Comparison of ENCODE assay signal across 9 cellular contexts in the genomic region with DNA sequence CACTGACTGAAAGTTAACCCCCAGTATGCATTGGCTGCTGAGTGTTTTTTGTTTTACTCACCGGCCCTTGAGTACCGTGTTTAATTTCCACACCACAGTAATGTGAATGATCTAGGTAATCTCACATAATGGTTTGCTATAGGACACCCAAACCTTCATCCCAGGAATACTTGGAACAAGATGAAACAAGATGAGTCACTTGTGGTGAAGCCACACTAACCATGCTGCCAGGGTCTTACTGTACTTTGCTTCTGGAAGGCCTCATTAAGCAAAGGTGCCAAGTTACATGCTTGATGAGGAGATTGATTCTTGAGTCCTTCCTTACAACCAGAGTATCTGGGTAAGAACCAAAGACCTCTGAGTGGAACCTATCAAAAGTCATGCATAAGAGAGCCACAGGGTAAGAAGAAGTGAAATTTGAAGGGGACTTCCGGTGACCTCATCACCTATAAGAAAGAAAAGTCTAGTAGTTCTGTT.
DNase-seq lines count a peak whose midpoint lies in the region; ATAC-seq, FAIRE-seq and TF ChIP-seq lines count a peak whose summit lies in the region.
"Had no signal": no experiment of that assay in that cellular context is flagged by ENCODE, and none has a peak within 500 bp of the region (broad histone marks: within the 10 kb centered on the region; RNA-seq: fewer than 3 reads in every experiment).

No MANE protein-coding gene starts in this region.

- WGBS in neuronal stem cell (ENCODE audit: extremely low coverage in 2 of 2, insufficient read length in 2 of 2, insufficient replicate concordance in 1 of 2), 2 donors: no CpG with 5 or more reads among the region's 3 CpGs

- no peak overlapping the region for H2AFZ ChIP-seq in keratinocyte (ENCODE audit: control insufficient read depth, low read length)
- no peak overlapping the region for H2AFZ ChIP-seq in neuronal stem cell (ENCODE audit: low read length)

- H3K14ac ChIP-seq in neuronal stem cell (ENCODE audit: low read length): no peak overlapping the region

- H3K23ac ChIP-seq in neuronal stem cell (ENCODE audit: low read depth, low read length, poor library complexity): no peak overlapping the region

- H3K4me3 ChIP-seq in keratinocyte (ENCODE audit: control insufficient read depth in 2 of 3, extremely low read depth in 1 of 3, insufficient read depth in 2 of 3, low read depth in 1 of 3, low read length in 3 of 3) (no peak overlapping the region), neuronal stem cell (ENCODE audit: low read length in 2 of 2) (no peak overlapping the region)

- ATAC-seq in GM21717 (IDR thresholded peaks at IDR 0.05; ENCODE audit: unreplicated experiment): peak; percentile 62
- no peak for ATAC-seq in HG03139 (IDR thresholded peaks at IDR 0.05; ENCODE audit: unreplicated experiment)

- H3K36me3 ChIP-seq in keratinocyte (ENCODE audit: control insufficient read depth in 2 of 2, extremely low read depth in 1 of 2, insufficient read depth in 2 of 2, low read length in 2 of 2) (no peaks in the 10 kb centered on the region), neuronal stem cell (replicated peaks in 1 of 2; ENCODE audit: control insufficient read depth in 2 of 2, insufficient read depth in 2 of 2, low read length in 2 of 2) (no peaks in the 10 kb centered on the region)

- no peak overlapping the region for H3K27ac ChIP-seq in keratinocyte (ENCODE audit: control insufficient read depth, insufficient read depth, low read length)
- no peak overlapping the region for H3K27ac ChIP-seq in neuronal stem cell (replicated peaks; ENCODE audit: low read length)

- no peak overlapping the region for H2BK15ac ChIP-seq in neuronal stem cell (ENCODE audit: low read length)

- no peaks in the 10 kb centered on the region for H3K9me1 ChIP-seq in keratinocyte (ENCODE audit: control insufficient read depth, extremely low read depth, insufficient read depth, low read length)

- no peak overlapping the region for H2BK5ac ChIP-seq in neuronal stem cell (ENCODE audit: low read length)

- H3K27me3 ChIP-seq in keratinocyte (ENCODE audit: control insufficient read depth, extremely low read depth, insufficient read depth, low read length) (no peaks in the 10 kb centered on the region), neuronal stem cell (ENCODE audit: control insufficient read depth in 3 of 3, insufficient read depth in 3 of 3, low read depth in 1 of 3, low read length in 3 of 3) (no peaks in the 10 kb centered on the region)

- DNase-seq in GM12891 (ENCODE audit: insufficient read length, low spot score) (no peak), NCI-H226 (peak; percentile 90), keratinocyte (ENCODE audit: low read depth, low spot score) (peak; percentile 67), iPS-NIHi11 (ENCODE audit: low spot score) (no peak), neuronal stem cell (ENCODE audit: low spot score) (no peak), NCI-H69 (lab: John Stamatoyannopoulos, UW) (no peak)

- H3K9me3 ChIP-seq in keratinocyte (ENCODE audit: control insufficient read depth, low read depth, low read length): no peaks in the 10 kb centered on the region
- H3K9me3 ChIP-seq in neuronal stem cell (replicated peaks in 1 of 2; ENCODE audit: control insufficient read depth in 2 of 2, insufficient read depth in 1 of 2, low read depth in 1 of 2, low read length in 2 of 2): no peaks in the 10 kb centered on the region

- no peak overlapping the region for H4K91ac ChIP-seq in neuronal stem cell (ENCODE audit: low read depth, low read length, poor library complexity)

- no peak for TF ChIP-seq POLR2A in GM12891 (IDR thresholded peaks at IDR 0.05; ENCODE audit: low read depth, low read length)

- dilution Hi-C loops in keratinocyte (cut with MboI; ENCODE audit: extremely low pct_ligation_motif_present, low sequenced_read_pairs): no loop called here

- FAIRE-seq in GM12891 (lab: Jason Lieb, UNC): no peak
- FAIRE-seq in keratinocyte (lab: Jason Lieb, UNC): peak; percentile 94
- FAIRE-seq: frontal cortex had no signal

- no peak overlapping the region for H2BK12ac ChIP-seq in neuronal stem cell (ENCODE audit: low read length)

- no peak overlapping the region for H2BK120ac ChIP-seq in neuronal stem cell (ENCODE audit: low read depth, low read length)

- H2AK5ac ChIP-seq in neuronal stem cell (ENCODE audit: low read depth, low read length): no peak overlapping the region

- no peak overlapping the region for H3K18ac ChIP-seq in neuronal stem cell (ENCODE audit: low read length)

- H3K4me2 ChIP-seq in keratinocyte (ENCODE audit: control insufficient read depth, extremely low read depth, insufficient read depth, low read depth, low read length) (no peak overlapping the region), neuronal stem cell (ENCODE audit: insufficient read depth, low read length, poor library complexity, severe bottlenecking) (no peak overlapping the region)

- H3K9ac ChIP-seq in keratinocyte (ENCODE audit: control insufficient read depth, extremely low read depth, insufficient read depth, low read length) (no peak overlapping the region), neuronal stem cell (ENCODE audit: low read depth, low read length, poor library complexity) (no peak overlapping the region)

- no peaks in the 10 kb centered on the region for H3K79me1 ChIP-seq in neuronal stem cell (ENCODE audit: low read depth, low read length)

- no peak overlapping the region for H3K4ac ChIP-seq in neuronal stem cell (ENCODE audit: low read length)

- no peak for TF ChIP-seq CTCF in keratinocyte (optimal IDR thresholded peaks at IDR 0.05 in 1 of 3, IDR thresholded peaks at IDR 0.05 in 1 of 3, conservative IDR thresholded peaks at IDR 0.05 in 1 of 3; ENCODE audit: extremely low read depth in 1 of 3, insufficient read depth in 2 of 3, low read length in 3 of 3)

- peaks cover 22% of the 10 kb centered on the region for H3K4me1 ChIP-seq in keratinocyte (ENCODE audit: control insufficient read depth, extremely low read depth, insufficient read depth, low read length)
- peaks cover 0 to 3% of the 10 kb centered on the region in 2 donors for H3K4me1 ChIP-seq in neuronal stem cell (ENCODE audit: control insufficient read depth in 2 of 2, insufficient read depth in 1 of 2, low read depth in 1 of 2, low read length in 2 of 2)

- no peaks in the 10 kb centered on the region for H4K20me1 ChIP-seq in keratinocyte (ENCODE audit: control insufficient read depth, extremely low read depth, insufficient read depth, low read length)

- no peak overlapping the region for H4K8ac ChIP-seq in neuronal stem cell (ENCODE audit: low read depth, low read length)

- H3K79me2 ChIP-seq in keratinocyte (ENCODE audit: control insufficient read depth, insufficient read depth, low read length): no peaks in the 10 kb centered on the region

TF ChIP-seq in GM12891, 5 proteins besides CTCF, POLR2A, EP300 and RAD21:
- TF ChIP-seq POLR2AphosphoS5 (IDR thresholded peaks at IDR 0.05; ENCODE audit: low read depth, low read length) (no peak), POU2F2 (IDR thresholded peaks at IDR 0.05; ENCODE audit: low read depth, low read length) (no peak), PAX5 (IDR thresholded peaks at IDR 0.05; ENCODE audit: insufficient read depth, low read length, severe bottlenecking) (no peak), TAF1 (IDR thresholded peaks at IDR 0.05; ENCODE audit: low read depth, low read length) (no peak), SPI1 (IDR thresholded peaks at IDR 0.05; ENCODE audit: low read depth, low read length) (peak; percentile 80)

Comparison
In these comparisons a context has a peak if more than half of its experiments do, and no peak if none do; other contexts are left out.
1. DNase-seq: peak in NCI-H226 (single experiment) and keratinocyte (single experiment); none in GM12891 (single experiment), iPS-NIHi11 (single experiment), neuronal stem cell (single experiment) and NCI-H69 (single experiment).